ENCODE assay signal across 17 cellular contexts in genomic region chr12:119235352-119235751, GRCh38. TPM values are rescaled to one million over a fixed set of nuclear protein-coding genes. Genes with fewer than 3 reads are reported as not detected.
A peak's percentile ranks its signal among the peaks of the same experiment; 100 is the strongest.
DNase-seq lines count a peak whose midpoint lies in the region; ATAC-seq, FAIRE-seq and TF ChIP-seq lines count a peak whose summit lies in the region.
"Had no signal": no experiment of that assay in that cellular context is flagged by ENCODE, and none has a peak within 500 bp of the region (broad histone marks: within the 10 kb centered on the region; RNA-seq: fewer than 3 reads in every experiment).

No MANE protein-coding gene starts in this region.

- H3K79me2 ChIP-seq in K562 (ENCODE audit: control insufficient read depth, insufficient read depth, low read length) (no peaks in the 10 kb centered on the region), mesendoderm (ENCODE audit: control insufficient read depth, insufficient read depth, low read length) (no peaks in the 10 kb centered on the region)

- H3K9me3 ChIP-seq in Caco-2: no peaks in the 10 kb centered on the region
- H3K9me3 ChIP-seq in K562 (replicated peaks; ENCODE audit: control insufficient read depth, insufficient read depth, low read depth, low read length): no peaks in the 10 kb centered on the region
- no peaks in the 10 kb centered on the region for H3K9me3 ChIP-seq in ovary

- TF ChIP-seq RAD21 in K562 (CRISPR knock-in tag; conservative IDR thresholded peaks at IDR 0.05 in 1 of 2, IDR thresholded peaks at IDR 0.05 in 1 of 2): no peak

- H3K4me1 ChIP-seq in Caco-2 (peaks cover 12% of the 10 kb centered on the region), K562 (replicated peaks in 1 of 2; ENCODE audit: control insufficient read depth in 2 of 2, insufficient read depth in 2 of 2, low read length in 2 of 2) (no peaks in the 10 kb centered on the region; a peak in 1 of 5 replicates), mesendoderm (ENCODE audit: control insufficient read depth, low read depth, low read length) (peaks cover 5% of the 10 kb centered on the region), ovary (ENCODE audit: insufficient read depth) (no peaks in the 10 kb centered on the region)

- intact Hi-C loops in Caco-2 (cut with micrococcal nuclease; ENCODE audit: unreplicated experiment): loop anchor here (5.0 to 10.0 kb wide), 2 partner anchors 61 to 177 kb away; partner anchors contain the start of gene HSPB8
- intact Hi-C loops in K562 (cut with micrococcal nuclease): no loop called here
- intact Hi-C loops in ovary (cut with DNase I): no loop called here

- POLR2A ChIA-PET in Caco-2 (lab: Charles Lee) (no interaction called here), K562 (lab: Yijun Ruan, JAX) (interaction anchor here (0.6 kb wide), 1 partner anchor 32 kb away, joined by 3 read pairs; no protein-coding TSS in a partner anchor)

- no peak overlapping the region for H2BK5ac ChIP-seq in mesendoderm (ENCODE audit: low read length)

- H2AFZ ChIP-seq in K562 (ENCODE audit: low read depth, low read length): no peak overlapping the region

- no peaks in the 10 kb centered on the region for H3K9me1 ChIP-seq in K562 (ENCODE audit: control insufficient read depth, insufficient read depth, low read length)

- H3K9ac ChIP-seq in K562 (ENCODE audit: insufficient read depth in 1 of 2, low read depth in 2 of 2, low read length in 2 of 2) (no peak overlapping the region), mesendoderm (ENCODE audit: low read length) (no peak overlapping the region)

- in situ Hi-C loops in K562 (cut with MboI): no loop called here

- FAIRE-seq in K562 (lab: Jason Lieb, UNC): no peak
- FAIRE-seq: GM12891 had no signal

- 0% methylated on average over 6 of the region's 6 CpGs for WGBS in K562 (ENCODE audit: insufficient coverage, low coverage, missing lambda C conversion rate)
- no CpG with 5 or more reads among the region's 6 CpGs for WGBS in mesendoderm (ENCODE audit: extremely low coverage, insufficient coverage, low lambda C conversion rate)
- 52 to 55% (median 55%) methylated on average over 6 of the region's 6 CpGs for WGBS in ovary, 3 donors

- CTCF ChIA-PET in Caco-2 (lab: Charles Lee) (interaction anchor here (0.6 kb wide), 1 partner anchor 79 kb away, joined by 3 read pairs; no protein-coding TSS in a partner anchor), K562 (lab: Yijun Ruan, JAX; ENCODE audit: low intra/inter-chr PET ratio) (no interaction called here)

- no peak overlapping the region for H3K56ac ChIP-seq in mesendoderm (ENCODE audit: low read length)

- H3K36me3 Mint-ChIP-seq in Caco-2 (ENCODE audit: insufficient read depth, unreplicated experiment): no peaks in the 10 kb centered on the region
- H3K36me3 Mint-ChIP-seq: immature natural killer cell had no signal

- BruUV-seq in Caco-2 (replicated peaks; lab: Mats Ljungman, UMichigan) (no TSS peak), K562 (replicated peaks; lab: Mats Ljungman, UMichigan) (no TSS peak)

- TF ChIP-seq CTCF in Caco-2 (IDR thresholded peaks at IDR 0.05; ENCODE audit: insufficient read depth in 1 of 2, low read depth in 1 of 2, low read length in 1 of 2, severe bottlenecking in 1 of 2, unreplicated experiment in 1 of 2) (peak; percentile 49 to 54), K562 (IDR thresholded peaks at IDR 0.05 in 2 of 3, conservative IDR thresholded peaks at IDR 0.05 in 1 of 3; ENCODE audit: insufficient read depth in 2 of 3, low read depth in 1 of 3, low read length in 3 of 3) (peak; percentile 15 to 33 (median 29); a peak in 2 of 6 replicates), ovary (IDR thresholded peaks at IDR 0.05) (no peak), GM20000 (IDR thresholded peaks at IDR 0.05; ENCODE audit: extremely low read depth, missing control alignments) (no peak)

- H3K27me3 Mint-ChIP-seq in Caco-2 (ENCODE audit: insufficient read depth, unreplicated experiment): no peaks in the 10 kb centered on the region

- no peak overlapping the region for H3K23ac ChIP-seq in mesendoderm (ENCODE audit: low read length)

- ATAC-seq in K562: no peak
- ATAC-seq: activated CD8-positive, alpha-beta T cell treated with anti-CD3 and anti-CD28 coated beads, Interleukin-2, amount 10 ng/mL, durations not matched to agents 7 days and 5 days had no signal

- no peak overlapping the region for H4K8ac ChIP-seq in mesendoderm (ENCODE audit: low read depth, low read length)

- no peak overlapping the region for H3K4ac ChIP-seq in mesendoderm (ENCODE audit: low read depth, low read length)

- H3K18ac ChIP-seq in mesendoderm (ENCODE audit: low read length): no peak overlapping the region

- TF ChIP-seq EP300 in K562 (IDR thresholded peaks at IDR 0.05; ENCODE audit: low read length) (no peak), ovary (IDR thresholded peaks at IDR 0.05) (no peak)

- TF ChIP-seq POLR2A in K562 (conservative IDR thresholded peaks at IDR 0.05) (no peak), ovary (IDR thresholded peaks at IDR 0.05) (no peak)

- H3K4me1 Mint-ChIP-seq in Caco-2 (ENCODE audit: low read depth, unreplicated experiment): peaks cover 11% of the 10 kb centered on the region
- H3K4me1 Mint-ChIP-seq: immature natural killer cell had no signal

- H3K27ac ChIP-seq in K562 (ENCODE audit: extremely low read depth, low read depth, low read length) (no peak overlapping the region), mesendoderm (ENCODE audit: low read depth, low read length) (no peak overlapping the region), ovary (no peak overlapping the region)

- H4K20me1 ChIP-seq in K562 (replicated peaks; ENCODE audit: control insufficient read depth, insufficient read depth, low read length): no peaks in the 10 kb centered on the region

- H3K9me3 Mint-ChIP-seq in Caco-2 (ENCODE audit: unreplicated experiment): no peaks in the 10 kb centered on the region
- H3K9me3 Mint-ChIP-seq: T-helper 2 cell treated with Interferon-gamma antibody and Interleukin-4, amounts not matched to agents 5 μg/mL and 100 μg/mL, for 36 hours had no signal

- no peaks in the 10 kb centered on the region for H3K27me3 ChIP-seq in Caco-2 (replicated peaks; ENCODE audit: control insufficient read depth, insufficient read depth, low read length)
- no peaks in the 10 kb centered on the region for H3K27me3 ChIP-seq in H7 (ENCODE audit: control insufficient read depth, insufficient read depth, low read length)
- peaks cover 0 to 4% of the 10 kb centered on the region in 2 experiments; a peak in 1 of 5 replicates for H3K27me3 ChIP-seq in K562 (ENCODE audit: control insufficient read depth in 2 of 2, insufficient read depth in 2 of 2, low read length in 2 of 2)
- no peaks in the 10 kb centered on the region for H3K27me3 ChIP-seq in mesendoderm (ENCODE audit: insufficient read depth, low read length, poor library complexity)
- no peaks in the 10 kb centered on the region for H3K27me3 ChIP-seq in ovary

- H3K27ac Mint-ChIP-seq in Caco-2 (ENCODE audit: unreplicated experiment): no peak overlapping the region
- H3K27ac Mint-ChIP-seq: activated CD8-positive, alpha-beta T cell treated with anti-CD3 and anti-CD28 coated beads, Interleukin-2, amount 10 ng/mL, durations not matched to agents 7 days and 5 days; immature natural killer cell; T-helper 2 cell treated with Interferon-gamma antibody and Interleukin-4, amounts not matched to agents 5 μg/mL and 100 μg/mL, for 36 hours had no signal

- H3K4me2 ChIP-seq in K562 (ENCODE audit: insufficient read depth, low read length) (no peak overlapping the region), mesendoderm (ENCODE audit: low read length) (no peak overlapping the region)

- H2BK15ac ChIP-seq in mesendoderm (replicated peaks; ENCODE audit: low read depth): no peak overlapping the region

- no peak overlapping the region for H3K4me3 ChIP-seq in Caco-2 (ENCODE audit: low read depth, low read length)
- H3K4me3 ChIP-seq in H7 (ENCODE audit: insufficient read depth, low read depth, low read length): no peak overlapping the region
- no peak overlapping the region for H3K4me3 ChIP-seq in K562
- no peak overlapping the region for H3K4me3 ChIP-seq in mesendoderm (ENCODE audit: low read length)
- no peak overlapping the region for H3K4me3 ChIP-seq in ovary

- no peaks in the 10 kb centered on the region for H3K79me1 ChIP-seq in mesendoderm (ENCODE audit: low read length)

- H2BK120ac ChIP-seq in mesendoderm (ENCODE audit: low read depth, low read length): no peak overlapping the region

- H3K36me3 ChIP-seq in Caco-2 (ENCODE audit: control insufficient read depth, insufficient read depth, low read length) (no peaks in the 10 kb centered on the region), H7 (replicated peaks; ENCODE audit: control insufficient read depth, insufficient read depth, low read length) (no peaks in the 10 kb centered on the region), K562 (ENCODE audit: control insufficient read depth, insufficient read depth, low read length) (no peaks in the 10 kb centered on the region), mesendoderm (ENCODE audit: control insufficient read depth, insufficient read depth, low read length) (no peaks in the 10 kb centered on the region), ovary (no peaks in the 10 kb centered on the region)

- H2AK5ac ChIP-seq in mesendoderm (ENCODE audit: low read length): no peak overlapping the region

- no peak overlapping the region for H4K5ac ChIP-seq in mesendoderm (ENCODE audit: low read length)

- peak in 1 of 2 experiments; percentile 14 for DNase-seq in Caco-2
- DNase-seq in H7: peak; percentile 27
- DNase-seq in K562 (ENCODE audit: extremely low read depth in 1 of 4, low spot score in 3 of 4): peak in 2 of 4 experiments; percentile 16 to 21
- DNase-seq in mesendoderm: peak; percentile 62
- no peak for DNase-seq in ovary
- DNase-seq in hypothalamus (lab: John Stamatoyannopoulos, UW): no peak
- DNase-seq in GM20000 (ENCODE audit: low spot score): no peak
- DNase-seq: activated CD8-positive, alpha-beta T cell treated with anti-CD3 and anti-CD28 coated beads, Interleukin-2, amount 10 ng/mL, durations not matched to agents 7 days and 5 days; central memory CD4-positive, alpha-beta T cell; erythroblast; immature natural killer cell; Karpas-422; NCI-H2171; substantia nigra had no signal

- no peak overlapping the region for H3K4me3 Mint-ChIP-seq in Caco-2 (ENCODE audit: unreplicated experiment)
- H3K4me3 Mint-ChIP-seq: activated CD8-positive, alpha-beta T cell treated with anti-CD3 and anti-CD28 coated beads, Interleukin-2, amount 10 ng/mL, durations not matched to agents 7 days and 5 days; immature natural killer cell; T-helper 2 cell treated with Interferon-gamma antibody and Interleukin-4, amounts not matched to agents 5 μg/mL and 100 μg/mL, for 36 hours had no signal

RNA-seq across cellular contexts. Expression of gene HSPB8, which starts 56.6 kb away (rescaled TPM):
- total RNA-seq in Caco-2 (2022) (15.3 and 17.1 TPM in 2 replicates), K562 (2014; rRNA removed) (0.04 TPM in 1 of 2 replicates, not detected in the other), K562 (2014; rRNA removed; fragmentation: Illumina TruSeq; extraction: Trizol) (not detected in 2 replicates), K562 (2015; rRNA removed; fragmentation: Illumina TruSeq; extraction: Trizol) (0.15 TPM in 1 of 2 replicates, not detected in the other), K562 (2021) (0.13 TPM in 1 of 2 replicates, not detected in the other), ovary (10 to 100 TPM in 6 of 7 donors, 1 to 10 TPM in 1; 7.4 to 46.6 (median 18.0) TPM)
- total RNA-seq in H7 (2014; rRNA removed; shearing (Covaris generic)): 10.7 and 15.8 TPM in 2 replicates
- total RNA-seq in K562 (2011; cell fraction: chromatin; rRNA removed; ENCODE audit: low replicate concordance): not detected in 2 replicates
- 0.17 TPM in 1 of 2 replicates, not detected in the other for total RNA-seq in K562 (2011; cell fraction: nucleolus; rRNA removed)
- total RNA-seq in K562 (2011; cell fraction: nucleoplasm; rRNA removed): not detected in 2 replicates
- polyA plus RNA-seq in K562 (2011; rRNA removed) (not detected in 2 replicates), K562 (2014; fragmentation: Illumina TruSeq; extraction: Trizol) (0.07 TPM in 1 of 2 replicates, not detected in the other), K562 (2014; fragmentation: Nextera tagmentation; extraction: Ambion mirVana) (not detected), K562 (2014; rRNA removed) (not detected in 2 replicates), ovary (10 to 100 TPM; 14.3 to 48.8 TPM)
- 0.07 TPM in 1 of 2 replicates, not detected in the other for polyA plus RNA-seq in K562 (2011; cell fraction: cytosol; rRNA removed)
- not detected in 2 replicates for polyA plus RNA-seq in K562 (2011; cell fraction: nucleus; rRNA removed)
- polyA plus RNA-seq in K562 (2012): 0.03 and 0.07 TPM in 2 replicates
- polyA minus RNA-seq in K562 (2011; rRNA and poly(A)+ RNA removed): not detected in 2 replicates
- polyA minus RNA-seq in K562 (2011; cell fraction: cytosol; rRNA and poly(A)+ RNA removed): not detected in 2 replicates
- polyA minus RNA-seq in K562 (2011; cell fraction: nucleus; rRNA and poly(A)+ RNA removed): not detected in 2 replicates
- 13.5 TPM for polyA plus RNA-seq in mesendoderm (2013, experiment 1 of 2)
- 14.3 TPM for polyA plus RNA-seq in mesendoderm (2013, experiment 2 of 2)
- total RNA-seq: activated CD8-positive, alpha-beta T cell treated with anti-CD3 and anti-CD28 coated beads, Interleukin-2, amount 10 ng/mL, durations not matched to agents 7 days and 5 days; OCI-LY7 had no signal
- polyA plus RNA-seq: immature natural killer cell had no signal

Comparison
In these comparisons a context has a peak if more than half of its experiments do, and no peak if none do; other contexts are left out.
1. DNase-seq: peak in H7 (single experiment) and mesendoderm (single experiment); none in ovary (0 of 5), hypothalamus (0 of 51) and GM20000 (single experiment).
2. CTCF ChIP-seq: peak in Caco-2 (2 of 2) and K562 (3 of 3); none in ovary (0 of 3) and GM20000 (single experiment).
3. RNA of gene HSPB8, which starts 56.6 kb away (total RNA-seq): 7.4 to 46.6 TPM in ovary, 15.3 to 17.1 TPM in Caco-2 and 10.7 to 15.8 TPM in H7; 0.04 to 0.17 TPM in K562; every median in the first group is over 4 times any median in the second.